Comparison of ENCODE assay signal across 1 cellular context in genomic region chr1:155070721-155071556, GRCh38.
TF ChIP-seq lines count a peak whose summit lies in the region.

No MANE protein-coding gene starts in this region.

TF ChIP-seq in HepG2, 621 proteins besides CTCF, POLR2A, EP300 and RAD21 (continued from another document and continues in another):
- TF ChIP-seq GMEB1 (CRISPR knock-in tag; IDR thresholded peaks at IDR 0.05; ENCODE audit: borderline replicate concordance) = peak; percentile 64; the same call in 1 of the 2 replicates
- peak; percentile 42; the same call in 1 of the 2 replicates for TF ChIP-seq ZNF232 (CRISPR knock-in tag; IDR thresholded peaks at IDR 0.05; ENCODE audit: borderline replicate concordance)
- TF ChIP-seq MYPOP (CRISPR knock-in tag; IDR thresholded peaks at IDR 0.05) = no peak
- TF ChIP-seq ESRRA (CRISPR knock-in tag; IDR thresholded peaks at IDR 0.05; ENCODE audit: low read depth) = 0 out of 2 replicates have a peak, but pooled peaks have one; percentile 37
- peak; percentile 33 for TF ChIP-seq RBM39 (IDR thresholded peaks at IDR 0.05; ENCODE audit: low read depth, low read length, poor library complexity, severe bottlenecking)
- no peak for TF ChIP-seq ZSCAN20 (CRISPR knock-in tag; IDR thresholded peaks at IDR 0.05; ENCODE audit: borderline replicate concordance)
- no peak for TF ChIP-seq ZNF318 (CRISPR knock-in tag; IDR thresholded peaks at IDR 0.05)
- peak; percentile 36; the same call in 1 of the 2 replicates for TF ChIP-seq ARID4A (CRISPR knock-in tag; IDR thresholded peaks at IDR 0.05; ENCODE audit: borderline replicate concordance)
- TF ChIP-seq FOXA1 (IDR thresholded peaks at IDR 0.05) = no peak
- TF ChIP-seq FOXA1 (CRISPR knock-in tag; IDR thresholded peaks at IDR 0.05) = no peak
- TF ChIP-seq MAFK (conservative IDR thresholded peaks at IDR 0.05 in 1 of 2, IDR thresholded peaks at IDR 0.05 in 1 of 2; ENCODE audit: low read length in 2 of 2) = no peak
- no peak for TF ChIP-seq IRX3 (CRISPR knock-in tag; IDR thresholded peaks at IDR 0.05; ENCODE audit: borderline replicate concordance, low read depth)
- peak; percentile 66; the same call in 1 of the 2 replicates for TF ChIP-seq MAX (IDR thresholded peaks at IDR 0.05)
- 0 out of 4 replicates have a peak, but pooled peaks of 1 of the 2 experiments have one; percentile 19 for TF ChIP-seq KLF16 (CRISPR knock-in tag; IDR thresholded peaks at IDR 0.05)
- no peak for TF ChIP-seq GATA4 (IDR thresholded peaks at IDR 0.05; ENCODE audit: borderline replicate concordance, low read depth)
- no peak for TF ChIP-seq GLMP (CRISPR knock-in tag; IDR thresholded peaks at IDR 0.05; ENCODE audit: borderline replicate concordance)
- TF ChIP-seq ZNF143 (CRISPR knock-in tag; IDR thresholded peaks at IDR 0.05) = no peak
- 0 out of 2 replicates have a peak, but pooled peaks have one; percentile 37 for TF ChIP-seq MEF2D (CRISPR knock-in tag; IDR thresholded peaks at IDR 0.05)
- peak; percentile 71; the same call in 1 of the 2 replicates for TF ChIP-seq MXD1 (CRISPR knock-in tag; IDR thresholded peaks at IDR 0.05)
- TF ChIP-seq ZSCAN21 (CRISPR knock-in tag; IDR thresholded peaks at IDR 0.05; ENCODE audit: borderline replicate concordance) = peak; percentile 62; the same call in 1 of the 2 replicates
- no peak for TF ChIP-seq CBX2 (IDR thresholded peaks at IDR 0.05; ENCODE audit: low read depth, low read length)
- no peak for TF ChIP-seq CBX2 (CRISPR knock-in tag; IDR thresholded peaks at IDR 0.05; ENCODE audit: low read depth)
- no peak for TF ChIP-seq SOX6 (IDR thresholded peaks at IDR 0.05)
- peak; percentile 49 for TF ChIP-seq SOX6 (CRISPR knock-in tag; IDR thresholded peaks at IDR 0.05)
- peak; percentile 45; the same call in 1 of the 2 replicates for TF ChIP-seq MYC (CRISPR knock-in tag; IDR thresholded peaks at IDR 0.05; ENCODE audit: borderline replicate concordance)
- TF ChIP-seq ZNF281 (CRISPR knock-in tag; IDR thresholded peaks at IDR 0.05; ENCODE audit: borderline replicate concordance) = peak; percentile 43; the same call in 1 of the 2 replicates
- peak; percentile 34; the same call in 1 of the 2 replicates for TF ChIP-seq HNF1B (CRISPR knock-in tag; IDR thresholded peaks at IDR 0.05)
- no peak for TF ChIP-seq ISX (CRISPR knock-in tag; conservative IDR thresholded peaks at IDR 0.05)
- TF ChIP-seq ATF2 (CRISPR knock-in tag; IDR thresholded peaks at IDR 0.05) = 0 out of 2 replicates have a peak, but pooled peaks have one; percentile 39
- peak; percentile 58; the same call in 1 of the 2 replicates for TF ChIP-seq ZNF605 (CRISPR knock-in tag; IDR thresholded peaks at IDR 0.05)
